In the genomic region with DNA sequence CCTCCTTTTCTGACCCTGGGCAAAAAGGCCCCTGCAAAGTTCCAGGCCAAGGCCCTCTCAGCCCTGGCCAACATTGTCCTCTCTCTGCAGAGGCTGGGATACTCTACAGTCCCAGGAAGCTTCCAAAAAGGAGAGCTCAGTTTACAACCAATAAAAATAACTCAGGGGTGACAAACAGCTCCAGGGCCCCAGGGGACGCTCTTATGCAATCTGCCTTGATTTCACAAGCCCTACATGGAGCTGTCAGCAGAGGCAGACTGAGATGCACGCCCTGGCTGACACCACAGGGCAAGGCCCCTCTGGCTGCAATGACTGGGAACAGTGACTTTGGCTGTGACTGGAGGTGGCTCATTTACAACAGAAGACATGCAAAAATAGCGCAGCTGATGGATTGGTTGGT, we compare ENCODE assay signal across 9 cellular contexts.
DNase-seq lines count a peak whose midpoint lies in the region; ATAC-seq and TF ChIP-seq lines count a peak whose summit lies in the region.
"Had no signal": no experiment of that assay in that cellular context is flagged by ENCODE, and none has a peak within 500 bp of the region (broad histone marks: within the 10 kb centered on the region; RNA-seq: fewer than 3 reads in every experiment).

No MANE protein-coding gene starts in this region.

- H3K27ac Mint-ChIP-seq in CD8-positive, alpha-beta memory T cell = no peak overlapping the region
- H3K27ac Mint-ChIP-seq: natural killer cell treated with Interleukin-12 subunit alpha and Interleukin-12 subunit beta and Interleukin-15 and Interleukin-18, amount 100 ng/mL, for 72 hours had no signal

- peaks cover 0 to 2% (median 0%) of the 10 kb centered on the region in 3 donors for H3K4me1 Mint-ChIP-seq in CD8-positive, alpha-beta memory T cell

- H3K27me3 ChIP-seq in IMR-90 (ENCODE audit: control insufficient read depth, insufficient read depth, low read length) = no peaks in the 10 kb centered on the region
- no peaks in the 10 kb centered on the region for H3K27me3 ChIP-seq in brain microvascular endothelial cell (replicated peaks)
- H3K27me3 ChIP-seq in right lobe of liver = no peaks in the 10 kb centered on the region
- H3K27me3 ChIP-seq in CD8-positive, alpha-beta memory T cell (ENCODE audit: insufficient read depth, low read length, poor library complexity, severe bottlenecking) = no peaks in the 10 kb centered on the region

- H3K4me2 ChIP-seq in IMR-90 (ENCODE audit: low read depth, low read length) = no peak overlapping the region

- no peak for TF ChIP-seq RAD21 in IMR-90 (IDR thresholded peaks at IDR 0.05; ENCODE audit: low read length)

- H2AFZ ChIP-seq in IMR-90 (replicated peaks; ENCODE audit: low read length, poor library complexity) = peak overlapping the region; percentile 71

- H3K14ac ChIP-seq in IMR-90 (replicated peaks; ENCODE audit: low read depth, low read length) = no peak overlapping the region

- no peak overlapping the region for H3K23ac ChIP-seq in IMR-90 (ENCODE audit: low read depth, low read length)

- H2BK5ac ChIP-seq in IMR-90 (ENCODE audit: low read depth, low read length, poor library complexity, severe bottlenecking) = no peak overlapping the region

- dilution Hi-C loops in IMR-90 (cut with HindIII; ENCODE audit: low sequenced_read_pairs, unreplicated experiment) = no loop called here

- ATAC-seq in IMR-90 (ENCODE audit: low read depth) (peak; percentile 61), right lobe of liver (peak; percentile 89 to 94 (median 92)), GM19035 (IDR thresholded peaks at IDR 0.05; ENCODE audit: unreplicated experiment) (no peak), GM21619 (IDR thresholded peaks at IDR 0.05; ENCODE audit: unreplicated experiment) (no peak), HG02623 (IDR thresholded peaks at IDR 0.05; ENCODE audit: unreplicated experiment) (no peak)

- H3K27me3 Mint-ChIP-seq in CD8-positive, alpha-beta memory T cell = peaks cover 0 to 3% of the 10 kb centered on the region in 2 donors
- H3K27me3 Mint-ChIP-seq: natural killer cell treated with Interleukin-12 subunit alpha and Interleukin-12 subunit beta and Interleukin-15 and Interleukin-18, amount 100 ng/mL, for 72 hours had no signal

- POLR2A ChIA-PET in IMR-90 (lab: Charles Lee; ENCODE audit: unreplicated experiment) = no interaction called here
- POLR2A ChIA-PET in CD8-positive, alpha-beta memory T cell (lab: Charles Lee) = no interaction called here

- no peaks in the 10 kb centered on the region for H3K36me3 Mint-ChIP-seq in CD8-positive, alpha-beta memory T cell
- H3K36me3 Mint-ChIP-seq: natural killer cell treated with Interleukin-12 subunit alpha and Interleukin-12 subunit beta and Interleukin-15 and Interleukin-18, amount 100 ng/mL, for 72 hours had no signal

- H2AK5ac ChIP-seq in IMR-90 (ENCODE audit: low read depth, low read length) = no peak overlapping the region

- TF ChIP-seq POLR2A in IMR-90 (IDR thresholded peaks at IDR 0.05; ENCODE audit: low read depth, low read length) (no peak), right lobe of liver (IDR thresholded peaks at IDR 0.05) (no peak)

- TF ChIP-seq CTCF in AG09309 (IDR thresholded peaks at IDR 0.05; ENCODE audit: control insufficient read depth, insufficient read depth, low read depth, low read length, missing control alignments) (peak; percentile 8), IMR-90 (conservative IDR thresholded peaks at IDR 0.05; ENCODE audit: low read depth, low read length) (no peak), brain microvascular endothelial cell (IDR thresholded peaks at IDR 0.05; ENCODE audit: low read depth, low read length, missing control alignments) (no peak), right lobe of liver (IDR thresholded peaks at IDR 0.05) (peak; percentile 20 to 31 (median 26))

- H3K4ac ChIP-seq in IMR-90 (ENCODE audit: low read depth, low read length) = no peak overlapping the region

- no peak overlapping the region for H2AK9ac ChIP-seq in IMR-90 (replicated peaks; ENCODE audit: low read depth, low read length, poor library complexity)

- H2BK15ac ChIP-seq in IMR-90 (ENCODE audit: low read depth, low read length) = no peak overlapping the region

- no peak overlapping the region; the same call in 1 of the 2 replicates for H2BK120ac ChIP-seq in IMR-90 (ENCODE audit: low read depth, low read length)

- no peak overlapping the region for H4K5ac ChIP-seq in IMR-90 (ENCODE audit: low read depth, low read length)

- no peak overlapping the region for H2BK20ac ChIP-seq in IMR-90 (ENCODE audit: low read depth, low read length)

- no peak overlapping the region for H4K91ac ChIP-seq in IMR-90 (ENCODE audit: insufficient read depth, low read depth, low read length)

- H3K4me3 Mint-ChIP-seq in CD8-positive, alpha-beta memory T cell = no peak overlapping the region
- H3K4me3 Mint-ChIP-seq: natural killer cell treated with Interleukin-12 subunit alpha and Interleukin-12 subunit beta and Interleukin-15 and Interleukin-18, amount 100 ng/mL, for 72 hours had no signal

- H3K9ac ChIP-seq in IMR-90 (ENCODE audit: low read depth, low read length) = no peak overlapping the region

- H3K9me3 Mint-ChIP-seq in CD8-positive, alpha-beta memory T cell = no peaks in the 10 kb centered on the region
- H3K9me3 Mint-ChIP-seq: natural killer cell treated with Interleukin-12 subunit alpha and Interleukin-12 subunit beta and Interleukin-15 and Interleukin-18, amount 100 ng/mL, for 72 hours had no signal

- no peak overlapping the region for H4K8ac ChIP-seq in IMR-90 (ENCODE audit: low read depth in 2 of 2, low read length in 2 of 2)

- DNase-seq in AG09309 (ENCODE audit: low read depth) (peak; percentile 91), IMR-90 (peak; percentile 55), brain microvascular endothelial cell (peak; percentile 67), right lobe of liver (peak; percentile 83 to 96 (median 92))
- no peak for DNase-seq in CD8-positive, alpha-beta memory T cell

- WGBS in IMR-90 (ENCODE audit: extremely low coverage in 2 of 2, insufficient read length in 1 of 2), 2 experiments = no CpG with 5 or more reads among the region's 3 CpGs
- WGBS in right lobe of liver (ENCODE audit: insufficient coverage, low coverage, low lambda C conversion rate, missing lambda C conversion rate) = 3% methylated on average over 3 of the region's 3 CpGs

- intact Hi-C loops in IMR-90 (cut with micrococcal nuclease) = no loop called here
- intact Hi-C loops in right lobe of liver (cut with DNase I) = no loop called here

- no peak overlapping the region for H3K56ac ChIP-seq in IMR-90 (ENCODE audit: extremely low read depth, insufficient read depth, low read length)

- CTCF ChIA-PET in IMR-90 (lab: Yijun Ruan, JAX) = interaction anchor here (1.5 kb wide), 1 partner anchor 9 kb away, joined by 6 read pairs; no protein-coding TSS in a partner anchor
- CTCF ChIA-PET in CD8-positive, alpha-beta memory T cell (lab: Charles Lee) = interaction anchor here (1.3 kb wide), 1 partner anchor 69 kb away, joined by 3 read pairs; no protein-coding TSS in a partner anchor

- H3K79me1 ChIP-seq in IMR-90 (ENCODE audit: low read depth in 1 of 2, low read length in 2 of 2) = no peaks in the 10 kb centered on the region

- H3K9me1 ChIP-seq in IMR-90 (ENCODE audit: insufficient read depth, low read length) = peaks cover 5% of the 10 kb centered on the region

- H3K4me3 ChIP-seq in AG09309 (ENCODE audit: control insufficient read depth, low read depth, low read length) (no peak overlapping the region), IMR-90 (ENCODE audit: insufficient read depth, low read depth, low read length) (no peak overlapping the region), brain microvascular endothelial cell (ENCODE audit: low read depth, low read length) (no peak overlapping the region), right lobe of liver (no peak overlapping the region)
- H3K4me3 ChIP-seq in CD8-positive, alpha-beta memory T cell (ENCODE audit: low read length) = no peak overlapping the region

- in situ Hi-C loops in IMR-90 (cut with MboI; ENCODE audit: low sequenced_read_pairs) (no loop called here), brain microvascular endothelial cell (cut with HindIII; ENCODE audit: low pct_ligation_motif_present, low sequenced_read_pairs) (no loop called here)

- H3K18ac ChIP-seq in IMR-90 (ENCODE audit: low read depth, low read length) = no peak overlapping the region

- H3K36me3 ChIP-seq in IMR-90 (ENCODE audit: control insufficient read depth, insufficient read depth, low read length) (no peaks in the 10 kb centered on the region), brain microvascular endothelial cell (replicated peaks) (no peaks in the 10 kb centered on the region), right lobe of liver (no peaks in the 10 kb centered on the region)
- no peaks in the 10 kb centered on the region for H3K36me3 ChIP-seq in CD8-positive, alpha-beta memory T cell (ENCODE audit: insufficient read depth, low read length)

- H3K4me1 ChIP-seq in IMR-90 (ENCODE audit: control insufficient read depth, insufficient read depth, low read length) (peaks cover 8% of the 10 kb centered on the region), right lobe of liver (peaks cover 0 to 27% (median 14%) of the 10 kb centered on the region in 4 donors)
- H3K4me1 ChIP-seq in CD8-positive, alpha-beta memory T cell (ENCODE audit: insufficient read depth, low read length) = no peaks in the 10 kb centered on the region

- no peak overlapping the region for H3K27ac ChIP-seq in IMR-90 (ENCODE audit: insufficient read depth, low read length)
- no peak overlapping the region for H3K27ac ChIP-seq in brain microvascular endothelial cell
- H3K27ac ChIP-seq in right lobe of liver = peak overlapping the region in 2 of 3 donors; percentile 33 to 64
- no peak overlapping the region for H3K27ac ChIP-seq in CD8-positive, alpha-beta memory T cell (ENCODE audit: low read depth, low read length)

- H4K20me1 ChIP-seq in IMR-90 (ENCODE audit: insufficient read depth, low read length) = no peaks in the 10 kb centered on the region

- BruUV-seq in IMR-90 (replicated peaks; lab: Mats Ljungman, UMichigan) = no TSS peak

- H3K9me3 ChIP-seq in IMR-90 (ENCODE audit: control insufficient read depth, insufficient read depth, low read length) (no peaks in the 10 kb centered on the region), right lobe of liver (no peaks in the 10 kb centered on the region)
- H3K9me3 ChIP-seq in CD8-positive, alpha-beta memory T cell (ENCODE audit: low read length) = no peaks in the 10 kb centered on the region

TF ChIP-seq in IMR-90, 13 proteins besides CTCF, POLR2A, EP300 and RAD21:
- TF ChIP-seq FOS (IDR thresholded peaks at IDR 0.05; ENCODE audit: low read depth, low read length) = no peak
- peak; percentile 90 for TF ChIP-seq CEBPB (IDR thresholded peaks at IDR 0.05; ENCODE audit: low read depth, low read length)

Comparison
In these comparisons a context has a peak if more than half of its experiments do, and no peak if none do; other contexts are left out.
1. DNase-seq: peak in AG09309 (single experiment), IMR-90 (single experiment), brain microvascular endothelial cell (single experiment) and right lobe of liver (3 of 3); none in CD8-positive, alpha-beta memory T cell (0 of 5).
2. CTCF ChIP-seq: peak in AG09309 (single experiment) and right lobe of liver (4 of 4); none in IMR-90 (single experiment) and brain microvascular endothelial cell (single experiment).
3. ATAC-seq: peak in IMR-90 (single experiment) and right lobe of liver (4 of 4); none in GM19035 (single experiment), GM21619 (single experiment) and HG02623 (single experiment).
4. H3K27ac ChIP-seq: peak in right lobe of liver (2 of 3); none in IMR-90 (single experiment), brain microvascular endothelial cell (single experiment) and CD8-positive, alpha-beta memory T cell (single experiment).